In the genomic region with DNA sequence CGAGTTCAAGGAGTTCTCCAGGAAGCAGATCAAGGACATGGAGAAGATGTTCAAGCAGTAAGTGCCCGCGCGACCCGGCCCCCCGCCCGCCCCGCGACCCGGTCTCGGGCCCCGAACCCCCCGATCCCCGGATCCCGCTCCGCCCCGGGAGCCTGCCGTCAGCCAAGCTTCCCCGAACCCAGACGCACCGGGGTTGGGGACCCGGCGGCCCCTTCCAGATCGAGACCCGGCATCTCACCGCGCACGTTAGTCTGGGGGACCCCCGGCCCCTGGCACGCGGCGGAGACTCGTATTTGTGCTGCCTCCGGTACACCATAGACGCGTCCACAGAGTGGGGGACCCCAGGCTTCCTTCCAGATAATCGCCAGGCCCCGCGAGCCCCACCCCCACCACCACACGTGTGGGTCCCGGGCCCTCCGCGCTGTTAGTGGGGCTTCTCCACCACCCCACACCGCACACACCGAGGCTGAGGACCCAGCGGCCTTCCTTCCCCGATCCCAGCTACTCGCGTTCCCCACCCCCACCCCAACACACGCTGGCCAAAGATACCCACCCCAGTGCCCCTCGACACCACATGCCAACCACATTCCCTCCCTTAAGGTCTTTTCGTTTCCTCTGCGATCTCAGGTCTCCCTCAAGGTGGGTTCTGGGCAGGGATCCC, we compare ENCODE assay signal across 8 cellular contexts. TPM values are rescaled to one million over a fixed set of nuclear protein-coding genes. Genes with fewer than 3 reads are reported as not detected.
A peak's percentile ranks its signal among the peaks of the same experiment; 100 is the strongest.
DNase-seq lines count a peak whose midpoint lies in the region; ATAC-seq and TF ChIP-seq lines count a peak whose summit lies in the region.

No MANE protein-coding gene starts in this region.

- no peaks in the 10 kb centered on the region for H4K20me1 ChIP-seq in neural cell (ENCODE audit: insufficient read depth)

- H3K4me2 ChIP-seq in neural cell (ENCODE audit: low read length): peak overlapping the region; percentile 59

- no peak for TF ChIP-seq CTCF in dorsolateral prefrontal cortex (IDR thresholded peaks at IDR 0.05 in 54 of 56, conservative IDR thresholded peaks at IDR 0.05 in 2 of 56; ENCODE audit: low read depth in 1 of 56, partially characterized antibody in 56 of 56)
- TF ChIP-seq CTCF in neural cell (IDR thresholded peaks at IDR 0.05; ENCODE audit: poor library complexity, severe bottlenecking): no peak

- H3K4me3 ChIP-seq in GM08714 (ENCODE audit: low read length) (peak overlapping the region; percentile 82), dorsolateral prefrontal cortex (peak overlapping the region; percentile 48 to 91 (median 78)), neural cell (ENCODE audit: low read length) (peak overlapping the region; percentile 78)

- H3K36me3 ChIP-seq in neural cell (ENCODE audit: insufficient read depth, low read length): no peaks in the 10 kb centered on the region

- peak overlapping the region; percentile 40 for H2AFZ ChIP-seq in neural cell (ENCODE audit: low read depth, low read length)

- TF ChIP-seq EP300 in neural cell (conservative IDR thresholded peaks at IDR 0.05; ENCODE audit: poor library complexity, severe bottlenecking): no peak

- peak overlapping the region; percentile 76 for H3K9ac ChIP-seq in neural cell (ENCODE audit: low read length)

- no peaks in the 10 kb centered on the region for H3K27me3 ChIP-seq in dorsolateral prefrontal cortex
- no peaks in the 10 kb centered on the region for H3K27me3 ChIP-seq in neural cell (ENCODE audit: insufficient read depth, low read depth, low read length)

- no peaks in the 10 kb centered on the region for H3K9me3 ChIP-seq in neural cell (ENCODE audit: low read length)

- no peaks in the 10 kb centered on the region for H3K79me2 ChIP-seq in neural cell (replicated peaks; ENCODE audit: insufficient read depth, low read length)

- ATAC-seq in HG03442 (IDR thresholded peaks at IDR 0.05; ENCODE audit: unreplicated experiment): no peak
- no peak for ATAC-seq in GM18909 (IDR thresholded peaks at IDR 0.05; ENCODE audit: poor library complexity, unreplicated experiment)

- DNase-seq in NAMALWA (ENCODE audit: low spot score) (peak; percentile 62), dorsolateral prefrontal cortex (no peak), HT-29 (ENCODE audit: low spot score) (no peak), HUDEP-2 (lab: John Stamatoyannopoulos, UW; ENCODE audit: unreplicated experiment in 76 of 76) (no peak)

- H3K27ac ChIP-seq in dorsolateral prefrontal cortex: peak overlapping the region in 47 of 59 donors; percentile 11 to 91 (median 75)
- H3K27ac ChIP-seq in neural cell (ENCODE audit: low read length): no peak overlapping the region

- H3K9me2 ChIP-seq in neural cell (ENCODE audit: insufficient read depth, low read length): no peaks in the 10 kb centered on the region

- H3F3A ChIP-seq in neural cell (ENCODE audit: insufficient read depth, low read length, poor library complexity, severe bottlenecking): no peaks in the 10 kb centered on the region

- no peak for TF ChIP-seq RAD21 in neural cell (conservative IDR thresholded peaks at IDR 0.05)

- intact Hi-C loops in dorsolateral prefrontal cortex (cut with DNase I): no loop called here

TF ChIP-seq in neural cell, 6 proteins besides CTCF, POLR2A, EP300 and RAD21:
- TF ChIP-seq MXI1 (conservative IDR thresholded peaks at IDR 0.05; ENCODE audit: poor library complexity, severe bottlenecking) (no peak), POLR2AphosphoS5 (IDR thresholded peaks at IDR 0.05) (no peak)

RNA-seq across cellular contexts. Expression of a gene that starts 0.7 kb away (rescaled TPM):
- total RNA-seq in dorsolateral prefrontal cortex: 100 to 1,000 TPM in 72 of 120 experiments, 10 to 100 TPM in 48; 54.8 to 180 (median 104) TPM
- polyA plus RNA-seq in neural cell: 10.3 and 13.8 TPM in 2 replicates
- polyA minus RNA-seq in neural cell: 7.1 and 8.0 TPM in 2 replicates
- 193 and 199 TPM in 2 replicates for total RNA-seq in HT-29 (2014; rRNA removed; shearing (Covaris generic))

RNA-seq across cellular contexts. Expression of a gene that starts 27.9 kb away (rescaled TPM):
- total RNA-seq in dorsolateral prefrontal cortex: 1 to 10 TPM in 25 of 120 experiments, under 1 TPM in 39, not detected in 56; 0.13 to 3.3 (median 0.86) TPM
- not detected in 2 replicates for polyA plus RNA-seq in neural cell
- not detected in 2 replicates for polyA minus RNA-seq in neural cell
- not detected in 2 replicates for total RNA-seq in HT-29 (2014; rRNA removed; shearing (Covaris generic))

RNA-seq across cellular contexts. Expression of a gene that starts 46.2 kb away (rescaled TPM):
- total RNA-seq in dorsolateral prefrontal cortex: not detected
- not detected in 2 replicates for polyA plus RNA-seq in neural cell
- not detected in 2 replicates for polyA minus RNA-seq in neural cell
- total RNA-seq in HT-29 (2014; rRNA removed; shearing (Covaris generic)): not detected in 2 replicates
